In the genomic region with DNA sequence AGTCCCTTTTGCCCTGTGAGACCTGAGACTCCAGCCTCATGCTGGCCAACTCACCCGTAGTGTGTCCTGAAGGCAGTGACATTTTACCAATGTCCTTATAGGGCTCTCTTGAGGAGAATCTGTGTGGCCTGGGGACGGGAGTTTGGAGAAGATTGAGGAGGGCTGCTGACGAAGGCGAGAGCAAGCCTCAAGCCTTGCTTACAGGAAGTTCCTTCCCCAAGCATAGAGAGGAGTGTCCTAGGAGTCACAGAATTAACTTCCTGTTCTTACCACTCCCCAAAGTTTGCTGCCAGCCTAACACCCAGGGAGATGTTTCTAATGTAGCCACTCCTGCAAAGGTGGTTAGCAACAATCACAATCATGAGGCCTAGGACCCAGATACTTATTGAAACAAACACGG, we compare ENCODE assay signal across 20 cellular contexts. TPM values are rescaled to one million over a fixed set of nuclear protein-coding genes. Genes with fewer than 3 reads are reported as not detected.
"Had no signal": no experiment of that assay in that cellular context is flagged by ENCODE, and none has a peak within 500 bp of the region (broad histone marks: within the 10 kb centered on the region; RNA-seq: fewer than 3 reads in every experiment).

A gene with protein sequence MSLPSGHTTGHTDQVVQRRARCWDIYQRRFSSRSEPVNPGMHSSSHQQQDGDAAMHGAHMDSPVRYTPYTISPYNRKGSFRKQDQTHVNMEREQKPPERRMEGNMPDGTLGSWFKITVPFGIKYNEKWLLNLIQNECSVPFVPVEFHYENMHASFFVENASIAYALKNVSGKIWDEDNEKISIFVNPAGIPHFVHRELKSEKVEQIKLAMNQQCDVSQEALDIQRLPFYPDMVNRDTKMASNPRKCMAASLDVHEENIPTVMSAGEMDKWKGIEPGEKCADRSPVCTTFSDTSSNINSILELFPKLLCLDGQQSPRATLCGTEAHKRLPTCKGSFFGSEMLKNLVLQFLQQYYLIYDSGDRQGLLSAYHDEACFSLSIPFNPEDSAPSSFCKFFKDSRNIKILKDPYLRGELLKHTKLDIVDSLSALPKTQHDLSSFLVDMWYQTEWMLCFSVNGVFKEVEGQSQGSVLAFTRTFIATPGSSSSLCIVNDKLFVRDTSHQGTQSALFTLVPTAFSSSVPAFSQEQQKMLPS (minus strand): TSS at position 202 of the 400 bp plus-strand sequence. CDS start 120 bp downstream, at position 82.

- H3K9me3 ChIP-seq: gastroesophageal sphincter, uterus had no signal

- H3K4me3 Mint-ChIP-seq: activated B cell treated with CpG ODN at 0.5 μM for 24 hours; activated CD4-positive, alpha-beta T cell treated with anti-CD3 and anti-CD28 coated beads, Interleukin-2, amount 10 ng/mL, durations not matched to agents 7 days and 5 days; activated naive CD4-positive, alpha-beta T cell treated with anti-CD3 and anti-CD28 coated beads, Interleukin-2, amount 50 U/mL, for 24 hours; neural crest cell; stimulated activated naive CD8-positive, alpha-beta T cell treated with anti-CD3 and anti-CD28 coated beads, Interleukin-15, amount 100 ng/mL, for 72 hours had no signal

- H3K4me1 Mint-ChIP-seq: activated B cell treated with CpG ODN at 0.5 μM for 24 hours; activated CD4-positive, alpha-beta T cell treated with anti-CD3 and anti-CD28 coated beads, Interleukin-2, amount 10 ng/mL, durations not matched to agents 7 days and 5 days; activated naive CD4-positive, alpha-beta T cell treated with anti-CD3 and anti-CD28 coated beads, Interleukin-2, amount 50 U/mL, for 24 hours; stimulated activated naive CD8-positive, alpha-beta T cell treated with anti-CD3 and anti-CD28 coated beads, Interleukin-15, amount 100 ng/mL, for 72 hours had no signal

- H3K27ac Mint-ChIP-seq: activated B cell treated with CpG ODN at 0.5 μM for 24 hours; activated CD4-positive, alpha-beta T cell treated with anti-CD3 and anti-CD28 coated beads, Interleukin-2, amount 10 ng/mL, durations not matched to agents 7 days and 5 days; activated naive CD4-positive, alpha-beta T cell treated with anti-CD3 and anti-CD28 coated beads, Interleukin-2, amount 50 U/mL, for 24 hours; activated T-helper 2 cell treated with anti-CD3 and anti-CD28 coated beads, Interferon-gamma antibody, Interleukin-2, Interleukin-4, amounts not matched to agents 10 μg/mL and 5 μg/mL and 100 μg/mL, durations not matched to agents 14 hours and 24 hours and 36 hours; stimulated activated naive CD8-positive, alpha-beta T cell treated with anti-CD3 and anti-CD28 coated beads, Interleukin-15, amount 100 ng/mL, for 72 hours had no signal

- H3K4me3 ChIP-seq: gastroesophageal sphincter, uterus had no signal

- H3K27me3 ChIP-seq: brain microvascular endothelial cell, gastroesophageal sphincter, uterus had no signal

- H3K27me3 Mint-ChIP-seq: activated B cell treated with CpG ODN at 0.5 μM for 24 hours; activated naive CD4-positive, alpha-beta T cell treated with anti-CD3 and anti-CD28 coated beads, Interleukin-2, amount 50 U/mL, for 24 hours; stimulated activated naive CD8-positive, alpha-beta T cell treated with anti-CD3 and anti-CD28 coated beads, Interleukin-15, amount 100 ng/mL, for 72 hours had no signal

- H3K36me3 ChIP-seq: brain microvascular endothelial cell, gastroesophageal sphincter, uterus had no signal

- H3K27ac ChIP-seq: brain microvascular endothelial cell, gastroesophageal sphincter, uterus had no signal

- H3K36me3 Mint-ChIP-seq: activated naive CD4-positive, alpha-beta T cell treated with anti-CD3 and anti-CD28 coated beads, Interleukin-2, amount 50 U/mL, for 24 hours had no signal

- DNase-seq: activated B cell treated with CpG ODN at 0.5 μM for 24 hours; activated CD4-positive, alpha-beta T cell treated with anti-CD3 and anti-CD28 coated beads, Interleukin-2, amount 10 ng/mL, durations not matched to agents 7 days and 5 days; activated T-cell treated with anti-CD3 and anti-CD28 coated beads for 4 hours; amniotic stem cell; brain microvascular endothelial cell; cerebellar nuclear complex; dermis blood vessel endothelial cell; kidney; stimulated activated CD4-positive, alpha-beta T cell treated with anti-CD3 and anti-CD28 coated beads, Interleukin-4, amount 100 ng/mL, for 1 hour; stimulated activated CD8-positive, alpha-beta memory T cell treated with anti-CD3 and anti-CD28 coated beads, Interleukin-4, amount 100 ng/mL, for 48 hours; stimulated activated naive CD8-positive, alpha-beta T cell treated with anti-CD3 and anti-CD28 coated beads, Interleukin-15, amount 100 ng/mL, for 72 hours; T1000; uterus had no signal

- ATAC-seq: gastroesophageal sphincter; stimulated activated naive CD8-positive, alpha-beta T cell treated with anti-CD3 and anti-CD28 coated beads, Interleukin-15, amount 100 ng/mL, for 72 hours had no signal

- H3K9me3 Mint-ChIP-seq: activated B cell treated with CpG ODN at 0.5 μM for 24 hours; activated CD4-positive, alpha-beta T cell treated with anti-CD3 and anti-CD28 coated beads, Interleukin-2, amount 10 ng/mL, durations not matched to agents 7 days and 5 days; activated naive CD4-positive, alpha-beta T cell treated with anti-CD3 and anti-CD28 coated beads, Interleukin-2, amount 50 U/mL, for 24 hours; activated T-helper 2 cell treated with anti-CD3 and anti-CD28 coated beads, Interferon-gamma antibody, Interleukin-2, Interleukin-4, amounts not matched to agents 10 μg/mL and 5 μg/mL and 100 μg/mL, durations not matched to agents 14 hours and 24 hours and 36 hours; stimulated activated naive CD8-positive, alpha-beta T cell treated with anti-CD3 and anti-CD28 coated beads, Interleukin-15, amount 100 ng/mL, for 72 hours had no signal

- H3K4me1 ChIP-seq: gastroesophageal sphincter, uterus had no signal

RNA-seq across cellular contexts. Expression of the gene that starts here (rescaled TPM):
- total RNA-seq: activated B cell treated with CpG ODN at 0.5 μM for 24 hours; activated CD4-positive, alpha-beta T cell treated with anti-CD3 and anti-CD28 coated beads, Interleukin-2, amount 10 ng/mL, durations not matched to agents 7 days and 5 days; activated CD8-positive, alpha-beta memory T cell treated with anti-CD3 and anti-CD28 coated beads for 36 hours; activated T-helper 2 cell treated with anti-CD3 and anti-CD28 coated beads, Interferon-gamma antibody, Interleukin-2, Interleukin-4, amounts not matched to agents 10 μg/mL and 5 μg/mL and 100 μg/mL, durations not matched to agents 14 hours and 24 hours and 36 hours; dermis blood vessel endothelial cell; epithelial cell of proximal tubule; neural crest cell; osteocyte had no signal
